In the genomic region with DNA sequence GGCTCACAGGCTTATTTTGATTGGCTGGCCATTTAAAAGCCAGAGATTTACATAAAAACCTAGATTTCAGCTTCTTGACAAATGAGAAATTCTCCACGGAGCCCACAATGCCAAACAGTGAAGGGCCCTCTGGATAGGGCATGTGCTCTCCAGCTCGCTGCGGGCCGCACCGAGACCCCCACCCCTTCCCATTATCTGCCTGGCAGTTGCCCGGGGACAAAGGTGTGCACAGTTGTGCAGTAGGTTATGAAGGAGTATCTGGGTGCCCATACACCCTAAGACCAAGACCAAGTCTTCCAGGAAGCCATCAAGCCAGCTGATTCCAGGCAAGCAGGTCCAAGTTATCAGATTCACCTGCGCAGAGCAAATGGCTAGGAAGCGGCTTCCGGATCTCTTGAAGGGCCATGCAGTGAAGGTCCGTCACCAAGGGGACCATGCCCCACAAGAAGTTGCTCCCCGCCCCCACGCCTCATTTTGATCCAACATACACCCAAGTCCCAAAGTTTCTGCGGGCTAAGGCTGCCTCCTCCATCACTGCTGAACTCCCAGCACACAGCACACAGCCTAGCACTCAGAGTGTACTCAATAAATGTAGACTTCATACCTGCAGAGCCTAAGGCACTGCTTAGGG, we compare ENCODE assay signal across 8 cellular contexts. TPM values are rescaled to one million over a fixed set of nuclear protein-coding genes. Genes with fewer than 3 reads are reported as not detected.
DNase-seq lines count a peak whose midpoint lies in the region; FAIRE-seq and TF ChIP-seq lines count a peak whose summit lies in the region.

No MANE protein-coding gene starts in this region.

- H3K4me1 ChIP-seq in BLaER1 treated with 17β-estradiol and CSF1 and Interleukin-3, amounts not matched to agents 10 nM and 100 nM: peaks cover 17 to 23% (median 19%) of the 10 kb centered on the region in 10 experiments
- H3K4me1 ChIP-seq in NT2/D1 (ENCODE audit: insufficient read depth, insufficient read length): peaks cover 5% of the 10 kb centered on the region

- H3K36me3 ChIP-seq in BLaER1 treated with 17β-estradiol and CSF1 and Interleukin-3, amounts not matched to agents 10 nM and 100 nM: peaks cover 9 to 37% (median 25%) of the 10 kb centered on the region in 11 experiments
- peaks cover 31% of the 10 kb centered on the region for H3K36me3 ChIP-seq in NT2/D1 (ENCODE audit: insufficient read depth, insufficient read length, low read length)

- no peak for TF ChIP-seq CTCF in endothelial cell (IDR thresholded peaks at IDR 0.05; ENCODE audit: unreplicated experiment)
- no peak for TF ChIP-seq CTCF in nephron progenitor cell (IDR thresholded peaks at IDR 0.05)

- H3K27me3 Mint-ChIP-seq in endothelial cell (ENCODE audit: unreplicated experiment) (peaks cover 14% of the 10 kb centered on the region), nephron progenitor cell (ENCODE audit: low read depth, poor library complexity) (no peaks in the 10 kb centered on the region)

- no peak for FAIRE-seq in GM19239 (lab: Jason Lieb, UNC)

- H3K36me3 Mint-ChIP-seq in endothelial cell (ENCODE audit: low read depth, unreplicated experiment): peaks cover 23% of the 10 kb centered on the region
- peaks cover 54% of the 10 kb centered on the region for H3K36me3 Mint-ChIP-seq in nephron progenitor cell (ENCODE audit: low read depth)

- peak overlapping the region; percentile 86 to 100 (median 96) for H3K4me2 ChIP-seq in BLaER1 treated with 17β-estradiol and CSF1 and Interleukin-3, amounts not matched to agents 10 nM and 100 nM

- H3K4me3 ChIP-seq in BLaER1 treated with 17β-estradiol and CSF1 and Interleukin-3, amounts not matched to agents 10 nM and 100 nM: peak overlapping the region; percentile 84 to 99 (median 92)
- peak overlapping the region; percentile 99 for H3K4me3 ChIP-seq in NT2/D1 (ENCODE audit: insufficient read length, low read depth)

- H3K4me1 Mint-ChIP-seq in endothelial cell (ENCODE audit: unreplicated experiment) (peaks cover 22% of the 10 kb centered on the region), nephron progenitor cell (peaks cover 27% of the 10 kb centered on the region)

- no peaks in the 10 kb centered on the region for H3K9me3 Mint-ChIP-seq in endothelial cell (ENCODE audit: unreplicated experiment)
- peaks cover 18% of the 10 kb centered on the region for H3K9me3 Mint-ChIP-seq in nephron progenitor cell

- H4K20me1 ChIP-seq in BLaER1 treated with 17β-estradiol and CSF1 and Interleukin-3, amounts not matched to agents 10 nM and 100 nM: peaks cover 9 to 40% (median 31%) of the 10 kb centered on the region in 11 experiments; a peak in 18 of 22 replicates

- peak overlapping the region; percentile 84 to 99 (median 95); a peak in 20 of 22 replicates for H3K27ac ChIP-seq in BLaER1 treated with 17β-estradiol and CSF1 and Interleukin-3, amounts not matched to agents 10 nM and 100 nM
- no peak overlapping the region for H3K27ac ChIP-seq in substantia nigra (ENCODE audit: low read depth, low read length, poor library complexity, severe bottlenecking)

- H3K4me3 Mint-ChIP-seq in endothelial cell (ENCODE audit: unreplicated experiment): peak overlapping the region; percentile 91
- peak overlapping the region; percentile 94 for H3K4me3 Mint-ChIP-seq in nephron progenitor cell

- H3K27me3 ChIP-seq in BLaER1 treated with 17β-estradiol and CSF1 and Interleukin-3, amounts not matched to agents 10 nM and 100 nM: no peaks in the 10 kb centered on the region
- H3K27me3 ChIP-seq in NT2/D1 (ENCODE audit: insufficient read depth, insufficient read length): peaks cover 7% of the 10 kb centered on the region

- H3K27ac Mint-ChIP-seq in endothelial cell (ENCODE audit: unreplicated experiment) (no peak overlapping the region), nephron progenitor cell (peak overlapping the region; percentile 68)

- H3K9me3 ChIP-seq in BLaER1 treated with 17β-estradiol and CSF1 and Interleukin-3, amounts not matched to agents 10 nM and 100 nM (replicated peaks in 1 of 11): no peaks in the 10 kb centered on the region
- H3K9me3 ChIP-seq in NT2/D1 (ENCODE audit: insufficient read depth, low read length): peaks cover 8% of the 10 kb centered on the region; the same call in 1 of the 2 replicates

- DNase-seq in NT2/D1 (ENCODE audit: low read depth, low spot score) (no peak), endothelial cell (ENCODE audit: low spot score) (no peak), nephron progenitor cell (no peak), GM19238 (ENCODE audit: insufficient read length, low spot score) (no peak), substantia nigra (lab: John Stamatoyannopoulos, UW) (no peak), GM19239 (ENCODE audit: insufficient read length, low spot score) (no peak), NCI-H82 treated with DMSO at 0.1 percent for 48 hours (lab: John Stamatoyannopoulos, UW; ENCODE audit: unreplicated experiment) (no peak)

- peak overlapping the region; percentile 93 to 100 (median 97) for H3K9ac ChIP-seq in BLaER1 treated with 17β-estradiol and CSF1 and Interleukin-3, amounts not matched to agents 10 nM and 100 nM
- H3K9ac ChIP-seq in NT2/D1 (ENCODE audit: insufficient read length, low read depth): peak overlapping the region; percentile 98

RNA-seq across cellular contexts. Expression of a gene that starts 1.3 kb away (rescaled TPM):
- total RNA-seq in endothelial cell (ENCODE audit: unreplicated experiment): 36.4 TPM

RNA-seq across cellular contexts. Expression of a gene that starts 35.2 kb away (rescaled TPM):
- total RNA-seq in endothelial cell (ENCODE audit: unreplicated experiment): 25.7 TPM
